ENCODE assay signal across 6 cellular contexts in the genomic region with DNA sequence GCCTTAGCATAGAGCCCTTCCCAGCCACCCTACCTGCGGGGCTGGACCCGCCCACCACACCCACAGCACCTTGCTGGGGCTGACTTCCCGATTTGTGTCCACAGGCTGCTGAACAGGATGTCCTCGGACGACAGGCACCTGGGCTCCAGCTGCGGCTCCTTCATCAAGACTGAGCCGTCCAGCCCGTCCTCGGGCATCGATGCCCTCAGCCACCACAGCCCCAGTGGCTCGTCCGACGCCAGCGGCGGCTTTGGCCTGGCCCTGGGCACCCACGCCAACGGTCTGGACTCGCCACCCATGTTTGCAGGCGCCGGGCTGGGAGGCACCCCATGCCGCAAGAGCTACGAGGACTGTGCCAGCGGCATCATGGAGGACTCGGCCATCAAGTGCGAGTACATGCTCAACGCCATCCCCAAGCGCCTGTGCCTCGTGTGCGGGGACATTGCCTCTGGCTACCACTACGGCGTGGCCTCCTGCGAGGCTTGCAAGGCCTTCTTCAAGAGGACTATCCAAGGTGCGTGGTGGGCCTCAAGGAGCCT.
"Had no signal": no experiment of that assay in that cellular context is flagged by ENCODE, and none has a peak within 500 bp of the region (broad histone marks: within the 10 kb centered on the region; RNA-seq: fewer than 3 reads in every experiment).

No MANE protein-coding gene starts in this region.

- H3K4me2 ChIP-seq: GM23338 had no signal

- H3K4me3 Mint-ChIP-seq: GM23338, H9 had no signal

- H3K4me3 ChIP-seq: GM23338, K562 had no signal

- DNase-seq: H9, HCEC 1CT, IMR-90, KG1 had no signal

- H3K4me1 Mint-ChIP-seq: GM23338 had no signal

- ATAC-seq: GM23338, K562 had no signal

- H3K9me3 Mint-ChIP-seq: GM23338, H9 had no signal

- H2AFZ ChIP-seq: GM23338 had no signal

- H3K27ac Mint-ChIP-seq: GM23338, H9 had no signal
